In the genomic region with DNA sequence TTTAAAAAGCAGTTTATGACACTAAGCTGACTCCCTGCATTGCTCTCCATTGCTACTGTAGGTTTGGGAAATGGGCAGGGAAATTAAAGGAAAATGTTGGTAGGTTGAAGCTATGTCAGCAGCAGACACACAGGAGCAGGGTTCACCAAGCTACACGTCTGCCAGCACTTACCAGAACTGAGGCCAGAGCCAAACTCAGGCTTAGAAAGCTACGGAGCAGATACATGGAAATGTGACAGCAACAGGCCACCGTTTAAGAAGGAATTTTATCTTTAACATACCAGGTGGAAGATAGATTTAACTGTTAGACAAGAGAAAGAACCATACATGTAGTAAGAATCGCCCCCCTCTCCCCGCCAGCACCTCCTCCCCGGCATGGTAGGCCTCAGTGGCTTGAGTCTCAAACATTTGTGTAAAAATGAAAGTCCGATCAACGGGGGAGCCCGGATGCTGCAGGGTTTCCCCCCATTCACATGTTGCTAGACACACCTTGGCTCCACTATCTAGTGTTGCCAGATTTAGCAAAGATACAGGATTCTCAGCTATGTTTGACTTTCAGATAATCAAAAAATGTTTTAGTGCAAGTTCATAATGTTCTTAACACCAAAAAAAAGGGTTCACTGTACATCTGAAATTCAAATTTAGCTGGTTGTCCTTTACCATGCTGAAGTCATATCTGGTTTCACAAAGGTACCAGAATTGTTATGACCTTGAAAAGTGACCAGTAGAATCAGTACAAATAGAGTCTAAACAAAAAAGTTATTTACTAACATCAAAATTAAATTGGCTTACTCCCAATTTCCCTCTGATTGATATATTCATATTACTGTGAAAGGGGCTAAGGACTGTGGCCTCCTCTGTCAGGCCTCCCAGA, we compare ENCODE assay signal across 18 cellular contexts. TPM values are rescaled to one million over a fixed set of nuclear protein-coding genes. Genes with fewer than 3 reads are reported as not detected.
A peak's percentile ranks its signal among the peaks of the same experiment; 100 is the strongest.
DNase-seq lines count a peak whose midpoint lies in the region; ATAC-seq and TF ChIP-seq lines count a peak whose summit lies in the region.
"Had no signal": no experiment of that assay in that cellular context is flagged by ENCODE, and none has a peak within 500 bp of the region (broad histone marks: within the 10 kb centered on the region; RNA-seq: fewer than 3 reads in every experiment).

No MANE protein-coding gene starts in this region.

- TF ChIP-seq POLR2A in esophagus muscularis mucosa (IDR thresholded peaks at IDR 0.05; ENCODE audit: low read depth) = no peak

- 83% methylated on average over 9 of the region's 9 CpGs for WGBS in esophagus muscularis mucosa

- H3K9me3 Mint-ChIP-seq in WTC11 = peaks cover 1% of the 10 kb centered on the region
- H3K9me3 Mint-ChIP-seq: activated T-cell treated with anti-CD3 and anti-CD28 coated beads, Interleukin-2, amount 50 U/mL, for 4 hours had no signal

- no peaks in the 10 kb centered on the region for H3K9me3 ChIP-seq in esophagus muscularis mucosa
- H3K9me3 ChIP-seq in MG63 = no peaks in the 10 kb centered on the region
- H3K9me3 ChIP-seq in BE2C = no peaks in the 10 kb centered on the region

- no peak overlapping the region for H3K4me3 Mint-ChIP-seq in WTC11
- H3K4me3 Mint-ChIP-seq: activated T-cell treated with anti-CD3 and anti-CD28 coated beads, Interleukin-2, amount 50 U/mL, for 4 hours; naive B cell had no signal

- H3K4me3 ChIP-seq in GM12865 (ENCODE audit: low read depth, low read length) (peak overlapping the region; percentile 16; the same call in 1 of the 2 replicates), esophagus muscularis mucosa (no peak overlapping the region), MG63 (no peak overlapping the region), BE2C (ENCODE audit: low read depth, low read length) (no peak overlapping the region)

- H3K27ac ChIP-seq in esophagus muscularis mucosa (replicated peaks in 1 of 4) = no peak overlapping the region

- H3K36me3 Mint-ChIP-seq in WTC11 = peaks cover 43% of the 10 kb centered on the region

- no peaks in the 10 kb centered on the region for H3K4me1 ChIP-seq in esophagus muscularis mucosa
- H3K4me1 ChIP-seq in BE2C = no peaks in the 10 kb centered on the region

- TF ChIP-seq EP300 in esophagus muscularis mucosa (IDR thresholded peaks at IDR 0.05) = no peak

- DNase-seq in GM12865 (ENCODE audit: low read depth) = peak; percentile 81
- DNase-seq in WTC11 (ENCODE audit: low spot score) = no peak
- DNase-seq in esophagus muscularis mucosa (ENCODE audit: extremely low spot score) = no peak
- DNase-seq in MG63 = no peak
- DNase-seq in BE2C = no peak
- DNase-seq: activated CD4-positive, CD25-positive, alpha-beta regulatory T cell treated with anti-CD3 and anti-CD28 coated beads, Interleukin-2, amount 50 U/mL, for 72 hours; activated T-cell treated with anti-CD3 and anti-CD28 coated beads, Interleukin-2, amount 50 U/mL, for 4 hours; anterior cingulate cortex; DND-41; naive B cell; NCI-H1417 treated with DMSO at 0.1 percent for 48 hours; NCI-H774 had no signal

- CTCF ChIA-PET in WTC11 (lab: Charles Lee) = no interaction called here

- ATAC-seq in GM19351 (IDR thresholded peaks at IDR 0.05; ENCODE audit: unreplicated experiment) = peak; percentile 98
- peak; percentile 86 for ATAC-seq in HG02642 (IDR thresholded peaks at IDR 0.05; ENCODE audit: poor library complexity, unreplicated experiment)
- peak; percentile 80 for ATAC-seq in HG03354 (IDR thresholded peaks at IDR 0.05; ENCODE audit: poor library complexity, severe bottlenecking, unreplicated experiment)
- no peak for ATAC-seq in WTC11
- ATAC-seq: activated T-cell treated with anti-CD3 and anti-CD28 coated beads, Interleukin-2, amount 50 U/mL, for 4 hours had no signal

- H3K4me1 Mint-ChIP-seq in WTC11 = no peaks in the 10 kb centered on the region

- POLR2A ChIA-PET in WTC11 (lab: Charles Lee) = no interaction called here

- H3K27me3 ChIP-seq in esophagus muscularis mucosa (no peaks in the 10 kb centered on the region), MG63 (no peaks in the 10 kb centered on the region), BE2C (peaks cover 10% of the 10 kb centered on the region)

- H3K27me3 Mint-ChIP-seq in WTC11 (ENCODE audit: low read depth) = peaks cover 13% of the 10 kb centered on the region

- intact Hi-C loops in esophagus muscularis mucosa (cut with DNase I) = no loop called here

- H3K27ac Mint-ChIP-seq in WTC11 = no peak overlapping the region

- no peak for TF ChIP-seq CTCF in GM12865 (IDR thresholded peaks at IDR 0.05; ENCODE audit: insufficient read depth, low read depth, low read length, missing control alignments)
- TF ChIP-seq CTCF in WTC11 (IDR thresholded peaks at IDR 0.05) = no peak
- TF ChIP-seq CTCF in esophagus muscularis mucosa (IDR thresholded peaks at IDR 0.05) = no peak
- no peak for TF ChIP-seq CTCF in BE2C (IDR thresholded peaks at IDR 0.05; ENCODE audit: low read depth, low read length)

- H3K36me3 ChIP-seq in esophagus muscularis mucosa (no peaks in the 10 kb centered on the region), MG63 (no peaks in the 10 kb centered on the region), BE2C (no peaks in the 10 kb centered on the region)

TF ChIP-seq in WTC11, 78 proteins besides CTCF, POLR2A, EP300 and RAD21 (continues in another document):
- TF ChIP-seq, protein P1, sequence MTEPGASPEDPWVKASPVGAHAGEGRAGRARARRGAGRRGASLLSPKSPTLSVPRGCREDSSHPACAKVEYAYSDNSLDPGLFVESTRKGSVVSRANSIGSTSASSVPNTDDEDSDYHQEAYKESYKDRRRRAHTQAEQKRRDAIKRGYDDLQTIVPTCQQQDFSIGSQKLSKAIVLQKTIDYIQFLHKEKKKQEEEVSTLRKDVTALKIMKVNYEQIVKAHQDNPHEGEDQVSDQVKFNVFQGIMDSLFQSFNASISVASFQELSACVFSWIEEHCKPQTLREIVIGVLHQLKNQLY (CRISPR knock-in tag; IDR thresholded peaks at IDR 0.05) = no peak
- TF ChIP-seq, protein P2, sequence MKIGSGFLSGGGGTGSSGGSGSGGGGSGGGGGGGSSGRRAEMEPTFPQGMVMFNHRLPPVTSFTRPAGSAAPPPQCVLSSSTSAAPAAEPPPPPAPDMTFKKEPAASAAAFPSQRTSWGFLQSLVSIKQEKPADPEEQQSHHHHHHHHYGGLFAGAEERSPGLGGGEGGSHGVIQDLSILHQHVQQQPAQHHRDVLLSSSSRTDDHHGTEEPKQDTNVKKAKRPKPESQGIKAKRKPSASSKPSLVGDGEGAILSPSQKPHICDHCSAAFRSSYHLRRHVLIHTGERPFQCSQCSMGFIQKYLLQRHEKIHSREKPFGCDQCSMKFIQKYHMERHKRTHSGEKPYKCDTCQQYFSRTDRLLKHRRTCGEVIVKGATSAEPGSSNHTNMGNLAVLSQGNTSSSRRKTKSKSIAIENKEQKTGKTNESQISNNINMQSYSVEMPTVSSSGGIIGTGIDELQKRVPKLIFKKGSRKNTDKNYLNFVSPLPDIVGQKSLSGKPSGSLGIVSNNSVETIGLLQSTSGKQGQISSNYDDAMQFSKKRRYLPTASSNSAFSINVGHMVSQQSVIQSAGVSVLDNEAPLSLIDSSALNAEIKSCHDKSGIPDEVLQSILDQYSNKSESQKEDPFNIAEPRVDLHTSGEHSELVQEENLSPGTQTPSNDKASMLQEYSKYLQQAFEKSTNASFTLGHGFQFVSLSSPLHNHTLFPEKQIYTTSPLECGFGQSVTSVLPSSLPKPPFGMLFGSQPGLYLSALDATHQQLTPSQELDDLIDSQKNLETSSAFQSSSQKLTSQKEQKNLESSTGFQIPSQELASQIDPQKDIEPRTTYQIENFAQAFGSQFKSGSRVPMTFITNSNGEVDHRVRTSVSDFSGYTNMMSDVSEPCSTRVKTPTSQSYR (CRISPR knock-in tag; IDR thresholded peaks at IDR 0.05) = no peak
- no peak for TF ChIP-seq GABPB1 (CRISPR knock-in tag; IDR thresholded peaks at IDR 0.05)
- no peak for TF ChIP-seq ETV6 (CRISPR knock-in tag; IDR thresholded peaks at IDR 0.05)
- TF ChIP-seq, protein P3, sequence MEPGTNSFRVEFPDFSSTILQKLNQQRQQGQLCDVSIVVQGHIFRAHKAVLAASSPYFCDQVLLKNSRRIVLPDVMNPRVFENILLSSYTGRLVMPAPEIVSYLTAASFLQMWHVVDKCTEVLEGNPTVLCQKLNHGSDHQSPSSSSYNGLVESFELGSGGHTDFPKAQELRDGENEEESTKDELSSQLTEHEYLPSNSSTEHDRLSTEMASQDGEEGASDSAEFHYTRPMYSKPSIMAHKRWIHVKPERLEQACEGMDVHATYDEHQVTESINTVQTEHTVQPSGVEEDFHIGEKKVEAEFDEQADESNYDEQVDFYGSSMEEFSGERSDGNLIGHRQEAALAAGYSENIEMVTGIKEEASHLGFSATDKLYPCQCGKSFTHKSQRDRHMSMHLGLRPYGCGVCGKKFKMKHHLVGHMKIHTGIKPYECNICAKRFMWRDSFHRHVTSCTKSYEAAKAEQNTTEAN (CRISPR knock-in tag; IDR thresholded peaks at IDR 0.05) = no peak
- no peak for TF ChIP-seq ZNF396 (CRISPR knock-in tag; IDR thresholded peaks at IDR 0.05; ENCODE audit: borderline replicate concordance)
- no peak for TF ChIP-seq FOXP1 (CRISPR knock-in tag; IDR thresholded peaks at IDR 0.05; ENCODE audit: borderline replicate concordance)
- TF ChIP-seq TP53 (CRISPR knock-in tag; IDR thresholded peaks at IDR 0.05) = no peak
- no peak for TF ChIP-seq TEAD4 (CRISPR knock-in tag; IDR thresholded peaks at IDR 0.05)
- TF ChIP-seq PRRX2 (CRISPR knock-in tag; IDR thresholded peaks at IDR 0.05) = no peak
- no peak for TF ChIP-seq ZNF671 (CRISPR knock-in tag; IDR thresholded peaks at IDR 0.05)

RNA-seq across cellular contexts. Expression of a gene that starts 6.7 kb away (rescaled TPM):
- total RNA-seq in WTC11 (2021) = not detected in 3 replicates
- total RNA-seq in esophagus muscularis mucosa = not detected
- not detected in 2 replicates for total RNA-seq in MG63 (2014; rRNA removed; shearing (Covaris generic); ENCODE audit: low replicate concordance)
- not detected for polyA plus RNA-seq in BE2C (2012; ENCODE audit: insufficient read depth, insufficient read length, low read depth)
- total RNA-seq: activated T-cell treated with anti-CD3 and anti-CD28 coated beads, Interleukin-2, amount 50 U/mL, for 4 hours; dermis microvascular lymphatic vessel endothelial cell; SK-MEL-5 had no signal
- polyA plus RNA-seq: thymus had no signal

RNA-seq across cellular contexts. Expression of a gene that starts 16.9 kb away (rescaled TPM):
- total RNA-seq in WTC11 (2021) = not detected in 3 replicates
- not detected for total RNA-seq in esophagus muscularis mucosa
- total RNA-seq in MG63 (2014; rRNA removed; shearing (Covaris generic); ENCODE audit: low replicate concordance) = not detected in 2 replicates
- not detected for polyA plus RNA-seq in BE2C (2012; ENCODE audit: insufficient read depth, insufficient read length, low read depth)
- total RNA-seq: activated T-cell treated with anti-CD3 and anti-CD28 coated beads, Interleukin-2, amount 50 U/mL, for 4 hours; dermis microvascular lymphatic vessel endothelial cell; SK-MEL-5 had no signal
- polyA plus RNA-seq: thymus had no signal

RNA-seq across cellular contexts. Expression of a gene that starts 27.1 kb away (rescaled TPM):
- total RNA-seq in WTC11 (2021) = not detected in 3 replicates
- total RNA-seq in esophagus muscularis mucosa = not detected
- not detected in 2 replicates for total RNA-seq in MG63 (2014; rRNA removed; shearing (Covaris generic); ENCODE audit: low replicate concordance)
- not detected for polyA plus RNA-seq in BE2C (2012; ENCODE audit: insufficient read depth, insufficient read length, low read depth)
- total RNA-seq: activated T-cell treated with anti-CD3 and anti-CD28 coated beads, Interleukin-2, amount 50 U/mL, for 4 hours; dermis microvascular lymphatic vessel endothelial cell; SK-MEL-5 had no signal
- polyA plus RNA-seq: thymus had no signal

RNA-seq across cellular contexts. Expression of a gene that starts 30.7 kb away (rescaled TPM):
- total RNA-seq in WTC11 (2021) = not detected in 3 replicates
- total RNA-seq in esophagus muscularis mucosa = not detected
- total RNA-seq in MG63 (2014; rRNA removed; shearing (Covaris generic); ENCODE audit: low replicate concordance) = not detected in 2 replicates
- not detected for polyA plus RNA-seq in BE2C (2012; ENCODE audit: insufficient read depth, insufficient read length, low read depth)
- total RNA-seq: activated T-cell treated with anti-CD3 and anti-CD28 coated beads, Interleukin-2, amount 50 U/mL, for 4 hours; dermis microvascular lymphatic vessel endothelial cell; SK-MEL-5 had no signal
- polyA plus RNA-seq: thymus had no signal

RNA-seq across cellular contexts. Expression of a gene that starts 53.7 kb away (rescaled TPM):
- total RNA-seq in WTC11 (2021) = not detected in 3 replicates
- total RNA-seq in esophagus muscularis mucosa = not detected
- total RNA-seq in MG63 (2014; rRNA removed; shearing (Covaris generic); ENCODE audit: low replicate concordance) = not detected in 2 replicates
- polyA plus RNA-seq in BE2C (2012; ENCODE audit: insufficient read depth, insufficient read length, low read depth) = not detected
- total RNA-seq: activated T-cell treated with anti-CD3 and anti-CD28 coated beads, Interleukin-2, amount 50 U/mL, for 4 hours; dermis microvascular lymphatic vessel endothelial cell; SK-MEL-5 had no signal
